Comparison of ENCODE assay signal across 1 cellular context in the genomic region with DNA sequence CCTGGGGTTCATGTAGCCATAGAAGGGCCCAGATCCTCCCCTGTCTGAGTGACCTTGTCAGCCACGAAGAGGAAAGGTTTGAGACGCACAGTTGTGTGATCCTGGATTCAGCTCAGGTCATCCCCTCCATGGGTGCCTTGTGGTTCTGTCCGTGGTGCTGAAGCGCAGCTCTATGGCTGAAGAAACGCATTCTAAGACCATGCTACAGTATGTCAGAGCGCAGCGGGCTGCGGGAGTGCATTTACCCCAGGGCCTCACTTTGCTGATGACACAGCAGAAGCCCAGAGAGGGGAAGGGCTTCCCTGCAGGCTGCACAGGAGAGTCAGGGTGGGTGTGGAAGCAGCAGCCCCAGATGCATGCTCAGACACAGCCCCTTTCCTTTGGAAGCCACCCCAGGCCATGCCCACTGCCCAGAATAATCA.
A peak's percentile ranks its signal among the peaks of the same experiment; 100 is the strongest.
TF ChIP-seq lines count a peak whose summit lies in the region.

No MANE protein-coding gene starts in this region.

TF ChIP-seq in HEK293, 187 proteins besides CTCF, POLR2A, EP300 and RAD21 (continued from another document):
- TF ChIP-seq, protein P1, sequence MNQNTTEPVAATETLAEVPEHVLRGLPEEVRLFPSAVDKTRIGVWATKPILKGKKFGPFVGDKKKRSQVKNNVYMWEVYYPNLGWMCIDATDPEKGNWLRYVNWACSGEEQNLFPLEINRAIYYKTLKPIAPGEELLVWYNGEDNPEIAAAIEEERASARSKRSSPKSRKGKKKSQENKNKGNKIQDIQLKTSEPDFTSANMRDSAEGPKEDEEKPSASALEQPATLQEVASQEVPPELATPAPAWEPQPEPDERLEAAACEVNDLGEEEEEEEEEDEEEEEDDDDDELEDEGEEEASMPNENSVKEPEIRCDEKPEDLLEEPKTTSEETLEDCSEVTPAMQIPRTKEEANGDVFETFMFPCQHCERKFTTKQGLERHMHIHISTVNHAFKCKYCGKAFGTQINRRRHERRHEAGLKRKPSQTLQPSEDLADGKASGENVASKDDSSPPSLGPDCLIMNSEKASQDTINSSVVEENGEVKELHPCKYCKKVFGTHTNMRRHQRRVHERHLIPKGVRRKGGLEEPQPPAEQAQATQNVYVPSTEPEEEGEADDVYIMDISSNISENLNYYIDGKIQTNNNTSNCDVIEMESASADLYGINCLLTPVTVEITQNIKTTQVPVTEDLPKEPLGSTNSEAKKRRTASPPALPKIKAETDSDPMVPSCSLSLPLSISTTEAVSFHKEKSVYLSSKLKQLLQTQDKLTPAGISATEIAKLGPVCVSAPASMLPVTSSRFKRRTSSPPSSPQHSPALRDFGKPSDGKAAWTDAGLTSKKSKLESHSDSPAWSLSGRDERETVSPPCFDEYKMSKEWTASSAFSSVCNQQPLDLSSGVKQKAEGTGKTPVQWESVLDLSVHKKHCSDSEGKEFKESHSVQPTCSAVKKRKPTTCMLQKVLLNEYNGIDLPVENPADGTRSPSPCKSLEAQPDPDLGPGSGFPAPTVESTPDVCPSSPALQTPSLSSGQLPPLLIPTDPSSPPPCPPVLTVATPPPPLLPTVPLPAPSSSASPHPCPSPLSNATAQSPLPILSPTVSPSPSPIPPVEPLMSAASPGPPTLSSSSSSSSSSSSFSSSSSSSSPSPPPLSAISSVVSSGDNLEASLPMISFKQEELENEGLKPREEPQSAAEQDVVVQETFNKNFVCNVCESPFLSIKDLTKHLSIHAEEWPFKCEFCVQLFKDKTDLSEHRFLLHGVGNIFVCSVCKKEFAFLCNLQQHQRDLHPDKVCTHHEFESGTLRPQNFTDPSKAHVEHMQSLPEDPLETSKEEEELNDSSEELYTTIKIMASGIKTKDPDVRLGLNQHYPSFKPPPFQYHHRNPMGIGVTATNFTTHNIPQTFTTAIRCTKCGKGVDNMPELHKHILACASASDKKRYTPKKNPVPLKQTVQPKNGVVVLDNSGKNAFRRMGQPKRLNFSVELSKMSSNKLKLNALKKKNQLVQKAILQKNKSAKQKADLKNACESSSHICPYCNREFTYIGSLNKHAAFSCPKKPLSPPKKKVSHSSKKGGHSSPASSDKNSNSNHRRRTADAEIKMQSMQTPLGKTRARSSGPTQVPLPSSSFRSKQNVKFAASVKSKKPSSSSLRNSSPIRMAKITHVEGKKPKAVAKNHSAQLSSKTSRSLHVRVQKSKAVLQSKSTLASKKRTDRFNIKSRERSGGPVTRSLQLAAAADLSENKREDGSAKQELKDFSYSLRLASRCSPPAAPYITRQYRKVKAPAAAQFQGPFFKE (tag by site-specific recombination; IDR thresholded peaks at IDR 0.05; ENCODE audit: borderline replicate concordance): no peak
- TF ChIP-seq, protein P2, sequence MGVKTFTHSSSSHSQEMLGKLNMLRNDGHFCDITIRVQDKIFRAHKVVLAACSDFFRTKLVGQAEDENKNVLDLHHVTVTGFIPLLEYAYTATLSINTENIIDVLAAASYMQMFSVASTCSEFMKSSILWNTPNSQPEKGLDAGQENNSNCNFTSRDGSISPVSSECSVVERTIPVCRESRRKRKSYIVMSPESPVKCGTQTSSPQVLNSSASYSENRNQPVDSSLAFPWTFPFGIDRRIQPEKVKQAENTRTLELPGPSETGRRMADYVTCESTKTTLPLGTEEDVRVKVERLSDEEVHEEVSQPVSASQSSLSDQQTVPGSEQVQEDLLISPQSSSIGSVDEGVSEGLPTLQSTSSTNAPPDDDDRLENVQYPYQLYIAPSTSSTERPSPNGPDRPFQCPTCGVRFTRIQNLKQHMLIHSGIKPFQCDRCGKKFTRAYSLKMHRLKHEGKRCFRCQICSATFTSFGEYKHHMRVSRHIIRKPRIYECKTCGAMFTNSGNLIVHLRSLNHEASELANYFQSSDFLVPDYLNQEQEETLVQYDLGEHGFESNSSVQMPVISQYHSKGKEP (tag by site-specific recombination; IDR thresholded peaks at IDR 0.05): 0 out of 2 replicates have a peak, but pooled peaks have one; percentile 14
